ENCODE assay signal across 26 cellular contexts in the genomic region with DNA sequence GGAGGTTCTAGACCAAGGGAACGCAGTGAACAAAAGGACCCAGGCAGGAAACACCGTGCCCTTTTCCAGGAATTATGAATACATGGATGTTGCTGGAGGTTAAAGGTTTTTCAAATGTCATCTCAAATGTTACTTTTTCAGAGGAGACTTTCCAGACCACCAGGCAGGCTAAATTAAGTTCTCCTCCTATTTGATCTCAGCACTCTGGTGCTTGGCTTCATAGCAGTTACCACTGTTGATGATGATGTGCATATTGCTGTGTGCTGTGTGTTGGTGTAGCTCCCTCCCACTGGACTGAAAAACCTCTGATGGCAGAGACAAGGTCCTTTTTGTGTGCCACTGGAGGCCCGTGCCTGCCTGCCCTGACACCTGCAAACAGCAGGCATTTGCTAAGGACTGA.
DNase-seq lines count a peak whose midpoint lies in the region; ATAC-seq, FAIRE-seq and TF ChIP-seq lines count a peak whose summit lies in the region.
"Had no signal": no experiment of that assay in that cellular context is flagged by ENCODE, and none has a peak within 500 bp of the region (broad histone marks: within the 10 kb centered on the region; RNA-seq: fewer than 3 reads in every experiment).

No MANE protein-coding gene starts in this region.

- CTCF ChIA-PET in HepG2 (lab: Yijun Ruan, JAX; ENCODE audit: low intra/inter-chr PET ratio, low total read pairs): no interaction called here

- no peak overlapping the region for H3K4me3 Mint-ChIP-seq in neural crest cell
- H3K4me3 Mint-ChIP-seq: CD14-positive monocyte; CD4-positive, alpha-beta T cell; CD8-positive, alpha-beta memory T cell; HFFc6 had no signal

- TF ChIP-seq RAD21 in liver (IDR thresholded peaks at IDR 0.05) (no peak), HepG2 (CRISPR knock-in tag; IDR thresholded peaks at IDR 0.05) (no peak)

- no peaks in the 10 kb centered on the region for H3K27me3 ChIP-seq in liver (ENCODE audit: control insufficient read depth in 4 of 4, insufficient read depth in 4 of 4, low read length in 3 of 4)
- H3K27me3 ChIP-seq in HepG2 (ENCODE audit: control insufficient read depth in 1 of 2, insufficient read depth in 2 of 2, low read length in 2 of 2): peaks cover 0 to 4% of the 10 kb centered on the region in 2 experiments; a peak in 1 of 5 replicates
- H3K27me3 ChIP-seq in SJCRH30: no peaks in the 10 kb centered on the region
- H3K27me3 ChIP-seq: BE2C; BLaER1 treated with 17β-estradiol and CSF1 and Interleukin-3, amounts not matched to agents 10 nM and 100 nM had no signal

- DNase-seq in HepG2 (ENCODE audit: low spot score) (no peak), neural crest cell (ENCODE audit: low read depth, low spot score) (no peak), urothelium cell line (ENCODE audit: low spot score) (no peak), SJCRH30 (no peak)
- DNase-seq: 8988T; ACHN; AML-193; BE2C; CD4-positive, alpha-beta T cell; CD8-positive, alpha-beta memory T cell; DMS 273 treated with DMSO at 0.1 percent for 48 hours; DMS79; EL; GDM1; GOT3; HFFc6 had no signal

- 77% methylated on average over 3 of the region's 3 CpGs for WGBS in liver
- 41% methylated on average over 2 of the region's 3 CpGs for WGBS in HepG2 (ENCODE audit: low lambda C conversion rate)

- no peak overlapping the region for H2AFZ ChIP-seq in HepG2 (ENCODE audit: low read length)

- H3K9ac ChIP-seq in liver (ENCODE audit: low read depth in 1 of 2, low read length in 2 of 2): no peak overlapping the region
- no peak overlapping the region for H3K9ac ChIP-seq in HepG2 (ENCODE audit: insufficient read depth, low read depth, low read length)
- H3K9ac ChIP-seq: BLaER1 treated with 17β-estradiol and CSF1 and Interleukin-3, amounts not matched to agents 10 nM and 100 nM had no signal

- TF ChIP-seq EP300 in HepG2 (IDR thresholded peaks at IDR 0.05; ENCODE audit: low read depth in 2 of 2, low read length in 2 of 2): no peak
- TF ChIP-seq EP300 in HepG2 (CRISPR knock-in tag; IDR thresholded peaks at IDR 0.05; ENCODE audit: borderline replicate concordance): no peak

- TF ChIP-seq CTCF in liver (IDR thresholded peaks at IDR 0.05; ENCODE audit: low read depth, low read length, missing input control) (no peak), HepG2 (CRISPR knock-in tag; IDR thresholded peaks at IDR 0.05) (no peak), neural crest cell (conservative IDR thresholded peaks at IDR 0.05) (no peak)

- H3K4me3 ChIP-seq in liver (ENCODE audit: low read depth in 1 of 3, low read length in 3 of 3) (no peak overlapping the region), HepG2 (replicated peaks in 1 of 3; ENCODE audit: insufficient read depth in 1 of 3, low read depth in 2 of 3, low read length in 3 of 3) (no peak overlapping the region), SJCRH30 (no peak overlapping the region)
- H3K4me3 ChIP-seq: A549; BLaER1 treated with 17β-estradiol and CSF1 and Interleukin-3, amounts not matched to agents 10 nM and 100 nM; GM12878; HAP-1 had no signal

- intact Hi-C loops in HepG2 (cut with micrococcal nuclease; ENCODE audit: unreplicated experiment): no loop called here

- in situ Hi-C loops in HepG2 (cut with HindIII; ENCODE audit: extremely low pct_ligation_motif_present, low pct_unique_long_range_greater_than_20kb): no loop called here

- peak overlapping the region; percentile 51 for H3K27ac Mint-ChIP-seq in neural crest cell (ENCODE audit: unreplicated experiment)
- H3K27ac Mint-ChIP-seq: CD14-positive monocyte; CD4-positive, alpha-beta T cell; CD8-positive, alpha-beta memory T cell; HFFc6 had no signal

- ATAC-seq in HepG2 (no peak), GM19397 (IDR thresholded peaks at IDR 0.05; ENCODE audit: unreplicated experiment) (no peak)
- ATAC-seq: A549, GM12878 had no signal

- H3K27ac ChIP-seq in liver (ENCODE audit: low read depth in 1 of 2, low read length in 2 of 2): no peak overlapping the region
- H3K27ac ChIP-seq in HepG2 (ENCODE audit: extremely low read length, insufficient read depth, low read length): no peak overlapping the region
- no peak overlapping the region for H3K27ac ChIP-seq in SJCRH30
- H3K27ac ChIP-seq: A549; BLaER1 treated with 17β-estradiol and CSF1 and Interleukin-3, amounts not matched to agents 10 nM and 100 nM had no signal

- TF ChIP-seq POLR2A in HepG2 (IDR thresholded peaks at IDR 0.05; ENCODE audit: insufficient read depth in 1 of 2, low read depth in 2 of 2, low read length in 2 of 2): no peak

- no peak overlapping the region for H3K4me2 ChIP-seq in HepG2 (ENCODE audit: low read depth, low read length)
- H3K4me2 ChIP-seq: A549; BLaER1 treated with 17β-estradiol and CSF1 and Interleukin-3, amounts not matched to agents 10 nM and 100 nM had no signal

- H3K36me3 Mint-ChIP-seq in neural crest cell (ENCODE audit: low read depth): no peaks in the 10 kb centered on the region
- H3K36me3 Mint-ChIP-seq: CD14-positive monocyte; CD8-positive, alpha-beta memory T cell had no signal

- no peaks in the 10 kb centered on the region for H3K9me3 ChIP-seq in liver (ENCODE audit: control insufficient read depth in 4 of 4, low read length in 3 of 4)
- no peaks in the 10 kb centered on the region for H3K9me3 ChIP-seq in HepG2 (ENCODE audit: low read length)
- no peaks in the 10 kb centered on the region for H3K9me3 ChIP-seq in SJCRH30 (replicated peaks)
- H3K9me3 ChIP-seq: A549, BE2C, HAP-1 had no signal

- no peaks in the 10 kb centered on the region for H3K27me3 Mint-ChIP-seq in neural crest cell (ENCODE audit: low read depth)
- H3K27me3 Mint-ChIP-seq: CD4-positive, alpha-beta T cell; CD8-positive, alpha-beta memory T cell had no signal

- H3K9me3 Mint-ChIP-seq in neural crest cell: peaks cover 4% of the 10 kb centered on the region
- H3K9me3 Mint-ChIP-seq: CD4-positive, alpha-beta T cell; HFFc6 had no signal

- POLR2A ChIA-PET in HepG2 (lab: Yijun Ruan, JAX): no interaction called here

- no peaks in the 10 kb centered on the region for H3K4me1 Mint-ChIP-seq in neural crest cell
- H3K4me1 Mint-ChIP-seq: CD14-positive monocyte; CD8-positive, alpha-beta memory T cell had no signal

- H3K4me1 ChIP-seq in liver (ENCODE audit: control insufficient read depth in 4 of 4, insufficient read depth in 4 of 4, low read length in 3 of 4) (no peaks in the 10 kb centered on the region), HepG2 (ENCODE audit: insufficient read depth, low read length) (no peaks in the 10 kb centered on the region), SJCRH30 (no peaks in the 10 kb centered on the region)
- H3K4me1 ChIP-seq: A549, BE2C, HAP-1 had no signal

- no peaks in the 10 kb centered on the region for H3K36me3 ChIP-seq in liver (ENCODE audit: control insufficient read depth in 4 of 4, insufficient read depth in 3 of 4, low read depth in 1 of 4, low read length in 3 of 4)
- no peaks in the 10 kb centered on the region for H3K36me3 ChIP-seq in HepG2 (replicated peaks in 1 of 2; ENCODE audit: control insufficient read depth in 1 of 2, insufficient read depth in 2 of 2, low read length in 2 of 2)
- H3K36me3 ChIP-seq in SJCRH30: no peaks in the 10 kb centered on the region
- H3K36me3 ChIP-seq: BE2C; BLaER1 treated with 17β-estradiol and CSF1 and Interleukin-3, amounts not matched to agents 10 nM and 100 nM; HAP-1 had no signal

- FAIRE-seq in HepG2 (lab: Jason Lieb, UNC) (no peak), urothelium cell line (lab: Jason Lieb, UNC) (peak; percentile 92)
- FAIRE-seq: A549, D721Med, GM12878, GM19239, H54 had no signal

- no peaks in the 10 kb centered on the region for H4K20me1 ChIP-seq in HepG2 (ENCODE audit: insufficient read depth, low read length)
- H4K20me1 ChIP-seq: BLaER1 treated with 17β-estradiol and CSF1 and Interleukin-3, amounts not matched to agents 10 nM and 100 nM had no signal

- no TSS peak for BruUV-seq in HepG2 (replicated peaks; lab: Mats Ljungman, UMichigan)

- H3K79me2 ChIP-seq in HepG2 (ENCODE audit: insufficient read depth, low read length): no peaks in the 10 kb centered on the region

TF ChIP-seq in liver, 16 proteins besides CTCF, POLR2A, EP300 and RAD21:
- peak; percentile 51 for TF ChIP-seq NR2F2 (IDR thresholded peaks at IDR 0.05)
- no peak for TF ChIP-seq JUND (IDR thresholded peaks at IDR 0.05)
- TF ChIP-seq TAF1 (conservative IDR thresholded peaks at IDR 0.05): no peak
- no peak for TF ChIP-seq GABPA (IDR thresholded peaks at IDR 0.05 in 1 of 2, conservative IDR thresholded peaks at IDR 0.05 in 1 of 2)
- TF ChIP-seq, protein P1, sequence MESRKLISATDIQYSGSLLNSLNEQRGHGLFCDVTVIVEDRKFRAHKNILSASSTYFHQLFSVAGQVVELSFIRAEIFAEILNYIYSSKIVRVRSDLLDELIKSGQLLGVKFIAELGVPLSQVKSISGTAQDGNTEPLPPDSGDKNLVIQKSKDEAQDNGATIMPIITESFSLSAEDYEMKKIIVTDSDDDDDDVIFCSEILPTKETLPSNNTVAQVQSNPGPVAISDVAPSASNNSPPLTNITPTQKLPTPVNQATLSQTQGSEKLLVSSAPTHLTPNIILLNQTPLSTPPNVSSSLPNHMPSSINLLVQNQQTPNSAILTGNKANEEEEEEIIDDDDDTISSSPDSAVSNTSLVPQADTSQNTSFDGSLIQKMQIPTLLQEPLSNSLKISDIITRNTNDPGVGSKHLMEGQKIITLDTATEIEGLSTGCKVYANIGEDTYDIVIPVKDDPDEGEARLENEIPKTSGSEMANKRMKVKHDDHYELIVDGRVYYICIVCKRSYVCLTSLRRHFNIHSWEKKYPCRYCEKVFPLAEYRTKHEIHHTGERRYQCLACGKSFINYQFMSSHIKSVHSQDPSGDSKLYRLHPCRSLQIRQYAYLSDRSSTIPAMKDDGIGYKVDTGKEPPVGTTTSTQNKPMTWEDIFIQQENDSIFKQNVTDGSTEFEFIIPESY (IDR thresholded peaks at IDR 0.05): no peak

TF ChIP-seq in HepG2, 621 proteins besides CTCF, POLR2A, EP300 and RAD21 (continues in another document):
- TF ChIP-seq ETS1 (CRISPR knock-in tag; IDR thresholded peaks at IDR 0.05) (no peak), ZNF577 (CRISPR knock-in tag; IDR thresholded peaks at IDR 0.05; ENCODE audit: borderline replicate concordance, low read depth) (no peak), GFI1 (CRISPR knock-in tag; IDR thresholded peaks at IDR 0.05; ENCODE audit: borderline replicate concordance) (no peak), PPARG (CRISPR knock-in tag; conservative IDR thresholded peaks at IDR 0.05) (no peak)
